Comparison of ENCODE assay signal across 12 cellular contexts in the genomic region with DNA sequence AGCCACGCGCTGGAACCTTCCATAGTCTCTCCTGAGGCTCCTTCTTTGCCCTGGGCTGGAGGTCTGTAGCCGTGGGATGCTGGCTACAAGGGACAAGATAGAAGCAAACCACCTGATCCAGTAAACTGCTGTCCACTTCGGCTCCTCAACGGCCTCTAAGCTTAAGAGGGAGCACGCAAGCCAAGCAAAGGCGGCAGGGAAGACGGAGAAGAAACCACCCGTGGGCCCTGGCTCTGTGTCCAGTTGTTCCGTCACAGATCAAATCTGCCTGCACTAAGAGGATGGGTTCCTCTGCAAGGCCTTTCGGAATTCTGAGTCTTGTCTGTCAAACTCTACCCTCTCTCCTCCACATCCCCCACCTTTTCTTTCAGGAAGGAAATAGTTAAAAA. TPM values are rescaled to one million over a fixed set of nuclear protein-coding genes. Genes with fewer than 3 reads are reported as not detected.
DNase-seq lines count a peak whose midpoint lies in the region; ATAC-seq, FAIRE-seq and TF ChIP-seq lines count a peak whose summit lies in the region.
"Had no signal": no experiment of that assay in that cellular context is flagged by ENCODE, and none has a peak within 500 bp of the region (broad histone marks: within the 10 kb centered on the region; RNA-seq: fewer than 3 reads in every experiment).

No MANE protein-coding gene starts in this region.

- DNase-seq in breast epithelium (ENCODE audit: low spot score in 2 of 2), result no peak
- no peak for DNase-seq in MCF 10A (ENCODE audit: unreplicated experiment)
- DNase-seq in fibroblast of villous mesenchyme (ENCODE audit: low read depth), result no peak
- DNase-seq in neuronal stem cell (ENCODE audit: low spot score), result no peak
- peak in 1 of 2 donors; percentile 65 for DNase-seq in aorta
- no peak for DNase-seq in stimulated activated CD4-positive, alpha-beta T cell treated with anti-CD3 and anti-CD28 coated beads, Interleukin-12 subunit alpha, Interleukin-12 subunit beta, amount 100 ng/mL, for 4 hours
- no peak for DNase-seq in GM12892 (ENCODE audit: insufficient read length)
- DNase-seq: ACHN; activated CD4-positive, CD25-positive, alpha-beta regulatory T cell treated with anti-CD3 and anti-CD28 coated beads, Interleukin-2, amount 50 U/mL, for 72 hours; stimulated activated naive B cell treated with anti-CD40 and anti-IgM and Interleukin-4, amounts not matched to agents 10 μg/mL and 1 μg/mL and 100 μg/mL, for 72 hours had no signal

- intact Hi-C loops in breast epithelium (cut with DNase I; ENCODE audit: low total_unique reads), result no loop called here
- intact Hi-C loops in MCF 10A (cut with micrococcal nuclease), result no loop called here
- intact Hi-C loops in aorta (cut with DNase I), result no loop called here

- H3K36me3 ChIP-seq in breast epithelium (no peaks in the 10 kb centered on the region), neuronal stem cell (replicated peaks in 1 of 2; ENCODE audit: control insufficient read depth in 2 of 2, insufficient read depth in 2 of 2, low read length in 2 of 2) (no peaks in the 10 kb centered on the region), aorta (ENCODE audit: control insufficient read depth in 1 of 2, insufficient read depth in 2 of 2, low read length in 1 of 2) (no peaks in the 10 kb centered on the region)

- H3K4me3 ChIP-seq in breast epithelium, result peak overlapping the region; percentile 43 to 80 (median 63)
- H3K4me3 ChIP-seq in fibroblast of villous mesenchyme (ENCODE audit: low read depth, low read length), result peak overlapping the region; percentile 59
- peak overlapping the region in 1 of 2 donors; percentile 78 for H3K4me3 ChIP-seq in neuronal stem cell (ENCODE audit: low read length in 2 of 2)
- peak overlapping the region; percentile 86 to 90 for H3K4me3 ChIP-seq in aorta (ENCODE audit: low read length in 2 of 2)

- no TSS peak for BruUV-seq in MCF 10A (replicated peaks; lab: Mats Ljungman, UMichigan)

- H3K4me2 ChIP-seq in neuronal stem cell (ENCODE audit: insufficient read depth, low read length, poor library complexity, severe bottlenecking), result peak overlapping the region; percentile 84

- H3K4me1 ChIP-seq in breast epithelium (peaks cover 0 to 6% of the 10 kb centered on the region in 2 donors), neuronal stem cell (ENCODE audit: control insufficient read depth in 2 of 2, insufficient read depth in 1 of 2, low read depth in 1 of 2, low read length in 2 of 2) (no peaks in the 10 kb centered on the region), aorta (ENCODE audit: control insufficient read depth in 1 of 2, insufficient read depth in 2 of 2, low read length in 2 of 2) (peaks cover 0 to 7% of the 10 kb centered on the region in 2 donors)

- POLR2A ChIA-PET in MCF 10A (lab: Yijun Ruan, JAX), result interaction anchor here (1.4 kb wide), 1 partner anchor 138 kb away, joined by 3 read pairs; no protein-coding TSS in a partner anchor

- H3K9me3 ChIP-seq in breast epithelium (no peaks in the 10 kb centered on the region), neuronal stem cell (replicated peaks in 1 of 2; ENCODE audit: control insufficient read depth in 2 of 2, insufficient read depth in 1 of 2, low read depth in 1 of 2, low read length in 2 of 2) (no peaks in the 10 kb centered on the region), aorta (ENCODE audit: control insufficient read depth, low read length) (no peaks in the 10 kb centered on the region)

- ATAC-seq in aorta (ENCODE audit: low FRiP score) (no peak), HG03039 (IDR thresholded peaks at IDR 0.05; ENCODE audit: unreplicated experiment) (no peak)
- ATAC-seq: stimulated activated naive B cell treated with anti-CD40 and anti-IgM and Interleukin-4, amounts not matched to agents 10 μg/mL and 1 μg/mL and 100 μg/mL, for 72 hours had no signal

- WGBS in neuronal stem cell (ENCODE audit: extremely low coverage in 2 of 2, insufficient read length in 2 of 2, insufficient replicate concordance in 1 of 2), 2 donors, result no CpG with 5 or more reads among the region's 11 CpGs
- 23 to 35% methylated on average over 11 of the region's 11 CpGs for WGBS in aorta, 2 donors

- no peak overlapping the region for H3K4ac ChIP-seq in neuronal stem cell (ENCODE audit: low read length)

- no peak overlapping the region for H3K23ac ChIP-seq in neuronal stem cell (ENCODE audit: low read depth, low read length, poor library complexity)

- H3K4me3 Mint-ChIP-seq in MCF 10A (ENCODE audit: unreplicated experiment), result no peak overlapping the region
- H3K4me3 Mint-ChIP-seq: stimulated activated naive B cell treated with anti-CD40 and anti-IgM and Interleukin-4, amounts not matched to agents 10 μg/mL and 1 μg/mL and 100 μg/mL, for 72 hours had no signal

- no peak overlapping the region for H3K27ac Mint-ChIP-seq in MCF 10A (ENCODE audit: low read depth, unreplicated experiment)
- H3K27ac Mint-ChIP-seq: activated naive CD4-positive, alpha-beta T cell treated with anti-CD3 and anti-CD28 coated beads, Interleukin-2, amount 50 U/mL, for 72 hours; stimulated activated naive B cell treated with anti-CD40 and anti-IgM and Interleukin-4, amounts not matched to agents 10 μg/mL and 1 μg/mL and 100 μg/mL, for 72 hours had no signal

- TF ChIP-seq POLR2A in breast epithelium (IDR thresholded peaks at IDR 0.05) (no peak), GM12892 (IDR thresholded peaks at IDR 0.05; ENCODE audit: low read depth, low read length) (no peak)

- H3K27me3 Mint-ChIP-seq in MCF 10A (ENCODE audit: insufficient read depth, unreplicated experiment), result no peaks in the 10 kb centered on the region

- H2BK15ac ChIP-seq in neuronal stem cell (ENCODE audit: low read length), result no peak overlapping the region

- CTCF ChIA-PET in MCF 10A (lab: Yijun Ruan, JAX), result no interaction called here

- TF ChIP-seq CTCF in breast epithelium (IDR thresholded peaks at IDR 0.05) (no peak), MCF 10A (IDR thresholded peaks at IDR 0.05; ENCODE audit: unreplicated experiment) (no peak), fibroblast of villous mesenchyme (IDR thresholded peaks at IDR 0.05; ENCODE audit: insufficient read depth, low read depth, low read length) (no peak)

- H3K27ac ChIP-seq in breast epithelium, result peak overlapping the region; percentile 68 to 86
- H3K27ac ChIP-seq in neuronal stem cell (replicated peaks; ENCODE audit: low read length), result no peak overlapping the region
- H3K27ac ChIP-seq in aorta (ENCODE audit: low read depth in 1 of 2, low read length in 2 of 2), result peak overlapping the region; percentile 33 to 75

- no peak overlapping the region for H3K18ac ChIP-seq in neuronal stem cell (ENCODE audit: low read length)

- H2BK12ac ChIP-seq in neuronal stem cell (ENCODE audit: low read length), result no peak overlapping the region

- peaks cover 7% of the 10 kb centered on the region for H3K9me3 Mint-ChIP-seq in MCF 10A (ENCODE audit: unreplicated experiment)

- peaks cover 6% of the 10 kb centered on the region for H3K36me3 Mint-ChIP-seq in MCF 10A (ENCODE audit: insufficient read depth, unreplicated experiment)

- no peak overlapping the region for H2BK5ac ChIP-seq in neuronal stem cell (ENCODE audit: low read length)

- H3K27me3 ChIP-seq in breast epithelium (no peaks in the 10 kb centered on the region), neuronal stem cell (ENCODE audit: control insufficient read depth in 3 of 3, insufficient read depth in 3 of 3, low read depth in 1 of 3, low read length in 3 of 3) (peaks cover 0 to 45% (median 3%) of the 10 kb centered on the region in 3 experiments), aorta (ENCODE audit: control insufficient read depth in 1 of 2, insufficient read depth in 2 of 2, low read length in 1 of 2) (no peaks in the 10 kb centered on the region)

- H3K14ac ChIP-seq in neuronal stem cell (ENCODE audit: low read length), result no peak overlapping the region

- H2AK5ac ChIP-seq in neuronal stem cell (ENCODE audit: low read depth, low read length), result no peak overlapping the region

- peaks cover 16% of the 10 kb centered on the region for H3K4me1 Mint-ChIP-seq in MCF 10A (ENCODE audit: insufficient read depth, unreplicated experiment)
- H3K4me1 Mint-ChIP-seq: stimulated activated naive B cell treated with anti-CD40 and anti-IgM and Interleukin-4, amounts not matched to agents 10 μg/mL and 1 μg/mL and 100 μg/mL, for 72 hours had no signal

- no peak for FAIRE-seq in GM12892 (lab: Jason Lieb, UNC)

- H3K9ac ChIP-seq in neuronal stem cell (ENCODE audit: low read depth, low read length, poor library complexity), result no peak overlapping the region

- no peak overlapping the region for H4K91ac ChIP-seq in neuronal stem cell (ENCODE audit: low read depth, low read length, poor library complexity)

- H2BK120ac ChIP-seq in neuronal stem cell (ENCODE audit: low read depth, low read length), result no peak overlapping the region

- H4K8ac ChIP-seq in neuronal stem cell (ENCODE audit: low read depth, low read length), result no peak overlapping the region

- H3K79me1 ChIP-seq in neuronal stem cell (ENCODE audit: low read depth, low read length), result no peaks in the 10 kb centered on the region

- H2AFZ ChIP-seq in neuronal stem cell (ENCODE audit: low read length), result peak overlapping the region; percentile 89

RNA-seq across cellular contexts. Expression of gene EDNRA, which starts 0.4 kb away (rescaled TPM):
- 10 to 100 TPM in 1 of 3 donors, 1 to 10 TPM in 2; 2.6 to 11.1 (median 5.2) TPM for total RNA-seq in breast epithelium
- not detected in 2 replicates for total RNA-seq in MCF 10A (2022)
- total RNA-seq in fibroblast of villous mesenchyme, result 0.86 and 4.2 TPM in 2 replicates
- 5.6 TPM for polyA plus RNA-seq in neuronal stem cell (2013, experiment 1 of 2)
- polyA plus RNA-seq in neuronal stem cell (2013, experiment 2 of 2), result 5.6 TPM
- 10 to 100 TPM; 23.0 to 28.0 TPM for total RNA-seq in aorta
- polyA plus RNA-seq in aorta, result 1 to 10 TPM; 2.1 to 5.9 TPM
- not detected for polyA plus RNA-seq in GM12892 (2012; ENCODE audit: missing spikeins)
